8 cellular contexts compared by ENCODE assay signal in the genomic region with DNA sequence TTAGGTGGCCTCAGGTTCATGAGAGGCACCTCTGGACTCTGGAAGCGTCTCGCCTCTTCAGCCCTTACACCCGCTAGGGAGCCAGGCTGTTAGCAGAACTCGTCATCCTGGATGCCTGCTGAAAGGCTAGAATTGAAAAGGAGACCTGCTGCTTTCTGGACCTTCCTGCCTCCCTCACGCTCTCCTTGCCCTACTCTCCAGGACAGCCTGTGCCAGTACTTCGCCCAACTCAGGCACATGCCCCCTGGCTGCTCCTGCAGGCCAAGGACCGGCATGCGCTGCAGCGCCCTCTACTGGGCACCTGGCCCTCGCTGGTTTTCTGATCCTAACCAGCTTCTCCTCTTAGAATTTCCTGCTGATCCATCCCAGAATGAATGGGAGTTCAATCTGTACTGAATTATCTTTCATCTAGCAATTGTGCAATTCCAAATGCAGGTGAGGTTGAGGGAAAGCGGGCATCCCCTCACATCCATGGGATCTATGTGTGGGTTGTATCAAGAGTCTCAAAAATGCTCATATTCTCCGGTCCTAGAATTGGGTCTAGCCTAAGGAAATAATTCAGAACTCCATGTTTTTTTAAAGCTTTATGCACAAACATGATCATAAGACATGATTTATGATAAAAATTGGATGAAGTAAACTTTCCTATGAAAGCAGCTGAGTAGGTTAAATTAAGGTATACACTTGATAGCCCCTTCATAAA.
DNase-seq lines count a peak whose midpoint lies in the region; ATAC-seq and TF ChIP-seq lines count a peak whose summit lies in the region.

No MANE protein-coding gene starts in this region.

- H3K4me1 ChIP-seq in CD4-positive, alpha-beta memory T cell (ENCODE audit: insufficient read depth, low read length): no peaks in the 10 kb centered on the region
- H3K4me1 ChIP-seq in ovary (ENCODE audit: insufficient read depth) (peaks cover 6% of the 10 kb centered on the region), transverse colon (peaks cover 0 to 13% (median 3%) of the 10 kb centered on the region in 4 donors)

- H3K27me3 ChIP-seq in CD4-positive, alpha-beta memory T cell (ENCODE audit: insufficient read depth, low read length): no peaks in the 10 kb centered on the region
- H3K27me3 ChIP-seq in ovary (no peaks in the 10 kb centered on the region), transverse colon (no peaks in the 10 kb centered on the region)

- H3K27ac ChIP-seq in CD4-positive, alpha-beta memory T cell (ENCODE audit: low read depth, low read length): no peak overlapping the region
- H3K27ac ChIP-seq in ovary: no peak overlapping the region
- H3K27ac ChIP-seq in transverse colon: no peak overlapping the region

- peaks cover 37% of the 10 kb centered on the region for H3K36me3 ChIP-seq in CD4-positive, alpha-beta memory T cell (ENCODE audit: insufficient read depth, low read length)
- H3K36me3 ChIP-seq in ovary (no peaks in the 10 kb centered on the region), transverse colon (peaks cover 0 to 10% (median 0%) of the 10 kb centered on the region in 4 donors)

- intact Hi-C loops in CD4-positive, alpha-beta memory T cell (cut with micrococcal nuclease): loop anchor here (1.0 kb wide), 1 partner anchor 110 kb away; no protein-coding TSS in a partner anchor
- intact Hi-C loops in activated T-helper 1 cell treated with anti-CD3 and anti-CD28 coated beads, Interleukin-12 subunit alpha, Interleukin-12 subunit beta, Interleukin-2, Interleukin-4 antibody, amounts not matched to agents 30 ng/mL and 10 ng/mL and 1 ng/mL, durations not matched to agents 14 hours and 24 hours and 36 hours (cut with micrococcal nuclease): no loop called here
- intact Hi-C loops in ovary (cut with DNase I) (loop anchor here in 2 of 4 donors (10.0 kb wide), 2 partner anchors 113 to 603 kb away; a partner anchor contains a TSS), transverse colon (cut with DNase I; ENCODE audit: low total_unique reads) (no loop called here)

- peak; percentile 99 for TF ChIP-seq CTCF in fibroblast of mammary gland (conservative IDR thresholded peaks at IDR 0.05; ENCODE audit: control insufficient read depth, insufficient read depth, low read depth, low read length)
- peak; percentile 60 to 74 (median 72) for TF ChIP-seq CTCF in ovary (IDR thresholded peaks at IDR 0.05)
- TF ChIP-seq CTCF in transverse colon (IDR thresholded peaks at IDR 0.05): peak; percentile 75 to 90 (median 88)

- H3K4me3 ChIP-seq in CD4-positive, alpha-beta memory T cell (ENCODE audit: low read length in 2 of 2): no peak overlapping the region
- H3K4me3 ChIP-seq in fibroblast of mammary gland (ENCODE audit: control insufficient read depth, low read depth, low read length): no peak overlapping the region
- no peak overlapping the region for H3K4me3 ChIP-seq in ovary
- no peak overlapping the region for H3K4me3 ChIP-seq in transverse colon

- CTCF ChIA-PET in CD4-positive, alpha-beta memory T cell (lab: Charles Lee; ENCODE audit: partially characterized antibody): interaction anchor here (0.6 to 2.2 kb wide), 34 partner anchors 9 to 1618 kb away, joined by 3 to 18 read pairs (median 4); no protein-coding TSS in a partner anchor

- peak overlapping the region in 4 of 7 donors; percentile 40 to 83 (median 62) for H3K27ac Mint-ChIP-seq in CD4-positive, alpha-beta memory T cell
- H3K27ac Mint-ChIP-seq in activated T-helper 1 cell treated with anti-CD3 and anti-CD28 coated beads, Interleukin-12 subunit alpha, Interleukin-12 subunit beta, Interleukin-2, Interleukin-4 antibody, amounts not matched to agents 30 ng/mL and 10 ng/mL and 1 ng/mL, durations not matched to agents 14 hours and 24 hours and 36 hours: no peak overlapping the region

- no peak for TF ChIP-seq EP300 in ovary (IDR thresholded peaks at IDR 0.05)
- no peak for TF ChIP-seq EP300 in transverse colon (IDR thresholded peaks at IDR 0.05; ENCODE audit: low read depth)

- H3K9me3 Mint-ChIP-seq in CD4-positive, alpha-beta memory T cell: no peaks in the 10 kb centered on the region
- H3K9me3 Mint-ChIP-seq in activated T-helper 1 cell treated with anti-CD3 and anti-CD28 coated beads, Interleukin-12 subunit alpha, Interleukin-12 subunit beta, Interleukin-2, Interleukin-4 antibody, amounts not matched to agents 30 ng/mL and 10 ng/mL and 1 ng/mL, durations not matched to agents 14 hours and 24 hours and 36 hours: no peaks in the 10 kb centered on the region

- in situ Hi-C loops in transverse colon (cut with MboI; ENCODE audit: low pct_ligation_motif_present in 1 of 4, low pct_unique_long_range_greater_than_20kb in 1 of 4, low sequenced_read_pairs in 3 of 4): no loop called here

- peaks cover 9 to 49% of the 10 kb centered on the region in 2 donors for H3K36me3 Mint-ChIP-seq in CD4-positive, alpha-beta memory T cell
- H3K36me3 Mint-ChIP-seq in activated T-helper 1 cell treated with anti-CD3 and anti-CD28 coated beads, Interleukin-12 subunit alpha, Interleukin-12 subunit beta, Interleukin-2, Interleukin-4 antibody, amounts not matched to agents 30 ng/mL and 10 ng/mL and 1 ng/mL, durations not matched to agents 14 hours and 24 hours and 36 hours (ENCODE audit: low read depth): peaks cover 17% of the 10 kb centered on the region

- no peak for TF ChIP-seq POLR2A in ovary (IDR thresholded peaks at IDR 0.05)
- no peak for TF ChIP-seq POLR2A in transverse colon (IDR thresholded peaks at IDR 0.05)

- peaks cover 1 to 15% (median 4%) of the 10 kb centered on the region in 4 donors for H3K4me1 Mint-ChIP-seq in CD4-positive, alpha-beta memory T cell
- H3K4me1 Mint-ChIP-seq in activated T-helper 1 cell treated with anti-CD3 and anti-CD28 coated beads, Interleukin-12 subunit alpha, Interleukin-12 subunit beta, Interleukin-2, Interleukin-4 antibody, amounts not matched to agents 30 ng/mL and 10 ng/mL and 1 ng/mL, durations not matched to agents 14 hours and 24 hours and 36 hours (ENCODE audit: low read depth): peaks cover 4% of the 10 kb centered on the region

- POLR2A ChIA-PET in CD4-positive, alpha-beta memory T cell (lab: Charles Lee; ENCODE audit: partially characterized antibody): no interaction called here

- ATAC-seq in GM18909 (IDR thresholded peaks at IDR 0.05; ENCODE audit: poor library complexity, unreplicated experiment): no peak

- 72 to 75% (median 72%) methylated on average over 12 of the region's 12 CpGs for WGBS in ovary, 3 donors
- WGBS in transverse colon (ENCODE audit: low coverage in 1 of 2), 2 donors: 72 to 90% methylated on average over 2 to 12 of the region's 12 CpGs

- H3K9me3 ChIP-seq in CD4-positive, alpha-beta memory T cell (ENCODE audit: control insufficient read depth in 1 of 2, low read length in 2 of 2): no peaks in the 10 kb centered on the region
- no peaks in the 10 kb centered on the region for H3K9me3 ChIP-seq in ovary
- H3K9me3 ChIP-seq in transverse colon: no peaks in the 10 kb centered on the region

- peak; percentile 59 to 70 (median 65) for DNase-seq in CD4-positive, alpha-beta memory T cell
- DNase-seq in HK-2 (ENCODE audit: unreplicated experiment): peak; percentile 81
- peak; percentile 65 for DNase-seq in RPMI8226
- peak; percentile 51 for DNase-seq in activated T-helper 1 cell treated with anti-CD3 and anti-CD28 coated beads, Interleukin-12 subunit alpha, Interleukin-12 subunit beta, Interleukin-2, Interleukin-4 antibody, amounts not matched to agents 30 ng/mL and 10 ng/mL and 1 ng/mL, durations not matched to agents 14 hours and 24 hours and 36 hours (ENCODE audit: low spot score)
- peak; percentile 66 for DNase-seq in fibroblast of mammary gland (ENCODE audit: low read depth)
- DNase-seq in ovary: peak; percentile 67 to 85 (median 78)
- DNase-seq in transverse colon: peak; percentile 80

- no peaks in the 10 kb centered on the region for H3K27me3 Mint-ChIP-seq in CD4-positive, alpha-beta memory T cell
- no peaks in the 10 kb centered on the region for H3K27me3 Mint-ChIP-seq in activated T-helper 1 cell treated with anti-CD3 and anti-CD28 coated beads, Interleukin-12 subunit alpha, Interleukin-12 subunit beta, Interleukin-2, Interleukin-4 antibody, amounts not matched to agents 30 ng/mL and 10 ng/mL and 1 ng/mL, durations not matched to agents 14 hours and 24 hours and 36 hours (ENCODE audit: insufficient read depth)

- H3K4me3 Mint-ChIP-seq in CD4-positive, alpha-beta memory T cell: no peak overlapping the region
- H3K4me3 Mint-ChIP-seq in activated T-helper 1 cell treated with anti-CD3 and anti-CD28 coated beads, Interleukin-12 subunit alpha, Interleukin-12 subunit beta, Interleukin-2, Interleukin-4 antibody, amounts not matched to agents 30 ng/mL and 10 ng/mL and 1 ng/mL, durations not matched to agents 14 hours and 24 hours and 36 hours: no peak overlapping the region
